27 cellular contexts compared by ENCODE assay signal in genomic region chr22:31100762-31101525, GRCh38. TPM values are rescaled to one million over a fixed set of nuclear protein-coding genes. Genes with fewer than 3 reads are reported as not detected.
A peak's percentile ranks its signal among the peaks of the same experiment; 100 is the strongest.
DNase-seq lines count a peak whose midpoint lies in the region; ATAC-seq, FAIRE-seq and TF ChIP-seq lines count a peak whose summit lies in the region.
"Had no signal": no experiment of that assay in that cellular context is flagged by ENCODE, and none has a peak within 500 bp of the region (broad histone marks: within the 10 kb centered on the region; RNA-seq: fewer than 3 reads in every experiment).

No MANE protein-coding gene starts in this region.

- H3K4me2 ChIP-seq in GM23248 (ENCODE audit: unreplicated experiment) (no peak overlapping the region), astrocyte (ENCODE audit: low read length) (no peak overlapping the region)
- H3K4me2 ChIP-seq: SK-N-SH had no signal

- intact Hi-C loops in stomach (cut with DNase I; ENCODE audit: low total_unique reads) = no loop called here

- H3K4me3 ChIP-seq in GM23248 (no peak overlapping the region), astrocyte (ENCODE audit: insufficient read depth, low read depth, low read length) (no peak overlapping the region), muscle layer of duodenum (ENCODE audit: low read depth in 1 of 2, low read length in 2 of 2) (no peak overlapping the region), stomach (no peak overlapping the region)
- H3K4me3 ChIP-seq: body of pancreas had no signal

- FAIRE-seq in astrocyte (lab: Jason Lieb, UNC) = no peak

- H3K36me3 ChIP-seq in GM23248 (ENCODE audit: low read depth) (peaks cover 26% of the 10 kb centered on the region; the same call in 1 of the 2 replicates), astrocyte (ENCODE audit: insufficient read depth, low read length) (peaks cover 36% of the 10 kb centered on the region), muscle layer of duodenum (ENCODE audit: control insufficient read depth in 1 of 2, insufficient read depth in 2 of 2, low read length in 2 of 2) (peaks cover 37 to 53% of the 10 kb centered on the region in 2 donors), stomach (peaks cover 63 to 90% (median 80%) of the 10 kb centered on the region in 4 donors)

- ATAC-seq in HG03442 (IDR thresholded peaks at IDR 0.05; ENCODE audit: unreplicated experiment) = no peak
- no peak for ATAC-seq in GM18505 (IDR thresholded peaks at IDR 0.05; ENCODE audit: unreplicated experiment)
- ATAC-seq: body of pancreas, sciatic nerve had no signal

- H3K36me3 Mint-ChIP-seq in astrocyte (ENCODE audit: low read depth, unreplicated experiment) = peaks cover 21% of the 10 kb centered on the region

- peaks cover 26% of the 10 kb centered on the region for H3K4me1 Mint-ChIP-seq in astrocyte (ENCODE audit: low read depth, unreplicated experiment)

- WGBS in GM23248 (ENCODE audit: low coverage in 1 of 2, low lambda C conversion rate in 2 of 2, missing lambda C conversion rate in 2 of 2), 2 experiments = 90 to 93% methylated on average over 7 to 18 of the region's 18 CpGs
- 94 to 96% (median 95%) methylated on average over 13 to 18 of the region's 18 CpGs for WGBS in stomach, 5 donors

- TF ChIP-seq EP300 in stomach (IDR thresholded peaks at IDR 0.05) = no peak

- H4K20me1 ChIP-seq in GM23248 (ENCODE audit: insufficient read depth) (no peaks in the 10 kb centered on the region), astrocyte (ENCODE audit: insufficient read depth, low read length) (peaks cover 68% of the 10 kb centered on the region)

- H3K27ac Mint-ChIP-seq in astrocyte (ENCODE audit: unreplicated experiment) = peak overlapping the region; percentile 79
- H3K27ac Mint-ChIP-seq: activated T-helper 2 cell treated with anti-CD3 and anti-CD28 coated beads, Interferon-gamma antibody, Interleukin-2, Interleukin-4, amounts not matched to agents 10 μg/mL and 5 μg/mL and 100 μg/mL, durations not matched to agents 14 hours and 24 hours and 36 hours; CD4-positive, CD25-positive, alpha-beta regulatory T cell; nephron progenitor cell had no signal

- H3K27ac ChIP-seq in GM23248 (peak overlapping the region; percentile 99), astrocyte (ENCODE audit: low read depth, low read length) (no peak overlapping the region), muscle layer of duodenum (ENCODE audit: low read length) (peak overlapping the region; percentile 23), stomach (peak overlapping the region in 4 of 5 donors; percentile 92 to 98 (median 96))
- H3K27ac ChIP-seq: WERI-Rb-1 had no signal

- no peaks in the 10 kb centered on the region for H3K9me3 ChIP-seq in GM23248 (ENCODE audit: low read depth)
- H3K9me3 ChIP-seq in astrocyte (ENCODE audit: insufficient read depth, low read depth, low read length) = no peaks in the 10 kb centered on the region
- no peaks in the 10 kb centered on the region for H3K9me3 ChIP-seq in muscle layer of duodenum (ENCODE audit: control insufficient read depth in 1 of 2, low read length in 2 of 2)
- no peaks in the 10 kb centered on the region for H3K9me3 ChIP-seq in stomach
- H3K9me3 ChIP-seq: body of pancreas, SK-N-SH had no signal

- DNase-seq in GM23248 (no peak), astrocyte (ENCODE audit: low read depth) (no peak), stomach (no peak), NCI-H1694 treated with DMSO at 0.1 percent for 48 hours (lab: John Stamatoyannopoulos, UW) (no peak)
- DNase-seq in stimulated activated CD4-positive, alpha-beta T cell treated with anti-CD3 and anti-CD28 coated beads, Interleukin-12 subunit alpha, Interleukin-12 subunit beta, amount 100 ng/mL, for 4 hours = no peak
- DNase-seq: activated CD4-positive, alpha-beta T cell treated with anti-CD3 and anti-CD28 coated beads, Interleukin-2, amount 50 U/mL, for 1 hour; activated naive CD8-positive, alpha-beta T cell treated with anti-CD3 and anti-CD28 coated beads, Interleukin-2, amount 10 ng/mL, durations not matched to agents 7 days and 5 days; body of pancreas; CD4-positive, CD25-positive, alpha-beta regulatory T cell; effector memory CD4-positive, alpha-beta T cell; islet precursor cell; NCI-H1105 treated with DMSO at 0.1 percent for 48 hours; NCI-H2081 treated with DMSO at 0.1 percent for 48 hours; NCI-H446; NCI-H82; nephron progenitor cell; RPMI8226; SK-N-SH; T-helper 2 cell; WERI-Rb-1 had no signal

- H3K27me3 Mint-ChIP-seq in astrocyte (ENCODE audit: low read depth, unreplicated experiment) = no peaks in the 10 kb centered on the region
- H3K27me3 Mint-ChIP-seq: activated naive CD8-positive, alpha-beta T cell treated with anti-CD3 and anti-CD28 coated beads, Interleukin-2, amount 10 ng/mL, durations not matched to agents 7 days and 5 days; CD4-positive, CD25-positive, alpha-beta regulatory T cell had no signal

- peak overlapping the region; percentile 14 for H3K4me3 Mint-ChIP-seq in astrocyte (ENCODE audit: unreplicated experiment)
- H3K4me3 Mint-ChIP-seq: activated naive CD8-positive, alpha-beta T cell treated with anti-CD3 and anti-CD28 coated beads, Interleukin-2, amount 10 ng/mL, durations not matched to agents 7 days and 5 days; CD4-positive, CD25-positive, alpha-beta regulatory T cell; nephron progenitor cell had no signal

- H3K9ac ChIP-seq in GM23248 = 0 out of 2 replicates have a peak overlapping the region, but pooled peaks have one; percentile 83
- no peak overlapping the region for H3K9ac ChIP-seq in astrocyte (ENCODE audit: low read length)
- H3K9ac ChIP-seq: parathyroid adenoma, SK-N-SH had no signal

- in situ Hi-C loops in GM23248 (cut with MboI) = no loop called here

- H3K4me1 ChIP-seq in GM23248 (ENCODE audit: insufficient read depth) = peaks cover 41% of the 10 kb centered on the region
- H3K4me1 ChIP-seq in astrocyte (ENCODE audit: insufficient read depth, low read length) = peaks cover 15% of the 10 kb centered on the region
- H3K4me1 ChIP-seq in muscle layer of duodenum (ENCODE audit: control insufficient read depth in 1 of 2, insufficient read depth in 2 of 2, low read length in 2 of 2) = peaks cover 16 to 86% of the 10 kb centered on the region in 2 donors
- H3K4me1 ChIP-seq in stomach = peaks cover 42 to 96% (median 69%) of the 10 kb centered on the region in 4 donors

- H3K9me2 ChIP-seq in GM23248 (ENCODE audit: insufficient read depth) = no peaks in the 10 kb centered on the region
- H3K9me2 ChIP-seq: SK-N-SH had no signal

- peaks cover 18% of the 10 kb centered on the region for H3K79me2 ChIP-seq in GM23248 (ENCODE audit: insufficient read depth)
- peaks cover 15% of the 10 kb centered on the region for H3K79me2 ChIP-seq in astrocyte (ENCODE audit: insufficient read depth, low read length)
- H3K79me2 ChIP-seq: parathyroid adenoma had no signal

- H3K9me3 Mint-ChIP-seq in astrocyte (ENCODE audit: unreplicated experiment) = no peaks in the 10 kb centered on the region
- H3K9me3 Mint-ChIP-seq: activated naive CD8-positive, alpha-beta T cell treated with anti-CD3 and anti-CD28 coated beads, Interleukin-2, amount 10 ng/mL, durations not matched to agents 7 days and 5 days; activated T-helper 2 cell treated with anti-CD3 and anti-CD28 coated beads, Interferon-gamma antibody, Interleukin-2, Interleukin-4, amounts not matched to agents 10 μg/mL and 5 μg/mL and 100 μg/mL, durations not matched to agents 14 hours and 24 hours and 36 hours; nephron progenitor cell had no signal

- no peak for TF ChIP-seq POLR2A in stomach (IDR thresholded peaks at IDR 0.05)
- TF ChIP-seq POLR2A in GM18505 (IDR thresholded peaks at IDR 0.05; ENCODE audit: borderline replicate concordance, extremely low read depth, insufficient read depth, insufficient read length) = no peak

- TF ChIP-seq CTCF in astrocyte (IDR thresholded peaks at IDR 0.05; ENCODE audit: insufficient read depth, low read depth, low read length) (no peak), stomach (IDR thresholded peaks at IDR 0.05) (no peak)

- H2AFZ ChIP-seq in GM23248 = no peak overlapping the region
- no peak overlapping the region for H2AFZ ChIP-seq in astrocyte (ENCODE audit: low read depth, low read length)
- H2AFZ ChIP-seq: parathyroid adenoma had no signal

- H3K27me3 ChIP-seq in GM23248 (replicated peaks; ENCODE audit: insufficient read depth) = no peaks in the 10 kb centered on the region
- no peaks in the 10 kb centered on the region for H3K27me3 ChIP-seq in astrocyte (ENCODE audit: insufficient read depth, low read length)
- no peaks in the 10 kb centered on the region for H3K27me3 ChIP-seq in muscle layer of duodenum (ENCODE audit: low read depth, low read length)
- no peaks in the 10 kb centered on the region for H3K27me3 ChIP-seq in stomach
- H3K27me3 ChIP-seq: body of pancreas had no signal

- peaks cover 74% of the 10 kb centered on the region for H3F3A ChIP-seq in GM23248 (ENCODE audit: insufficient read depth)

RNA-seq across cellular contexts. Expression of gene SELENOM, which starts 6.4 kb away (rescaled TPM):
- total RNA-seq in GM23248 (2014; rRNA removed; shearing (Covaris generic)) = 216 and 268 TPM in 2 replicates
- polyA plus RNA-seq in GM23248 (2016; fragmentation: Nextera tagmentation; extraction: Ambion mirVana) = 522 and 537 TPM in 2 replicates
- 157 and 205 TPM in 2 replicates for total RNA-seq in astrocyte
- 1,000 to 10,000 TPM in 1 of 5 donors, 100 to 1,000 TPM in 3, 10 to 100 TPM in 1; 59.8 to 1,443 (median 573) TPM for total RNA-seq in stomach
- 100 to 1,000 TPM; 243 to 454 (median 300) TPM for polyA plus RNA-seq in stomach

RNA-seq across cellular contexts. Expression of gene SMTN, which starts 19.8 kb away (rescaled TPM):
- 160 and 175 TPM in 2 replicates for total RNA-seq in GM23248 (2014; rRNA removed; shearing (Covaris generic))
- 96.7 and 98.1 TPM in 2 replicates for polyA plus RNA-seq in GM23248 (2016; fragmentation: Nextera tagmentation; extraction: Ambion mirVana)
- 97.5 and 98.9 TPM in 2 replicates for total RNA-seq in astrocyte
- 100 to 1,000 TPM; 120 to 607 (median 406) TPM for total RNA-seq in stomach
- polyA plus RNA-seq in stomach = 100 to 1,000 TPM in 1 of 3 donors, 10 to 100 TPM in 2; 51.5 to 424 (median 78.5) TPM

RNA-seq across cellular contexts. Expression of gene INPP5J, which starts 21.8 kb away (rescaled TPM):
- total RNA-seq in GM23248 (2014; rRNA removed; shearing (Covaris generic)) = 0.13 TPM in 1 of 2 replicates, not detected in the other
- polyA plus RNA-seq in GM23248 (2016; fragmentation: Nextera tagmentation; extraction: Ambion mirVana) (0.15 and 0.26 TPM in 2 replicates), stomach (1 to 10 TPM; 5.5 to 9.5 (median 7.5) TPM)
- total RNA-seq in astrocyte (3.0 and 3.3 TPM in 2 replicates), stomach (10 to 100 TPM in 2 of 5 donors, 1 to 10 TPM in 3; 1.8 to 34.4 (median 9.6) TPM)
- total RNA-seq: CD4-positive, CD25-positive, alpha-beta regulatory T cell; mononuclear cell had no signal

RNA-seq across cellular contexts. Expression of gene PLA2G3, which starts 39.4 kb away (rescaled TPM):
- total RNA-seq in GM23248 (2014; rRNA removed; shearing (Covaris generic)) = not detected in 2 replicates
- polyA plus RNA-seq in GM23248 (2016; fragmentation: Nextera tagmentation; extraction: Ambion mirVana) = not detected in 2 replicates
- not detected in 2 replicates for total RNA-seq in astrocyte
- not detected for total RNA-seq in stomach
- 1 to 10 TPM in 1 of 3 donors, under 1 TPM in 1, not detected in 1; 0.75 to 2.5 TPM for polyA plus RNA-seq in stomach
- total RNA-seq: activated naive CD8-positive, alpha-beta T cell treated with anti-CD3 and anti-CD28 coated beads, Interleukin-2, amount 10 ng/mL, durations not matched to agents 7 days and 5 days; activated T-helper 2 cell treated with anti-CD3 and anti-CD28 coated beads, Interferon-gamma antibody, Interleukin-2, Interleukin-4, amounts not matched to agents 10 μg/mL and 5 μg/mL and 100 μg/mL, durations not matched to agents 14 hours and 24 hours and 36 hours; body of pancreas; CD4-positive, CD25-positive, alpha-beta regulatory T cell; mononuclear cell; sciatic nerve had no signal
- polyA plus RNA-seq: CD4-positive, CD25-positive, alpha-beta regulatory T cell; SK-N-SH had no signal

RNA-seq across cellular contexts. Expression of gene RNF185, which starts 59.0 kb away (rescaled TPM):
- 46.2 and 47.3 TPM in 2 replicates for total RNA-seq in GM23248 (2014; rRNA removed; shearing (Covaris generic))
- polyA plus RNA-seq in GM23248 (2016; fragmentation: Nextera tagmentation; extraction: Ambion mirVana) (49.8 and 52.0 TPM in 2 replicates), stomach (10 to 100 TPM; 18.9 to 25.4 (median 19.2) TPM)
- total RNA-seq in astrocyte (28.9 and 29.3 TPM in 2 replicates), stomach (10 to 100 TPM in 4 of 5 donors, 1 to 10 TPM in 1; 3.5 to 35.7 (median 24.4) TPM)
